In the genomic region with DNA sequence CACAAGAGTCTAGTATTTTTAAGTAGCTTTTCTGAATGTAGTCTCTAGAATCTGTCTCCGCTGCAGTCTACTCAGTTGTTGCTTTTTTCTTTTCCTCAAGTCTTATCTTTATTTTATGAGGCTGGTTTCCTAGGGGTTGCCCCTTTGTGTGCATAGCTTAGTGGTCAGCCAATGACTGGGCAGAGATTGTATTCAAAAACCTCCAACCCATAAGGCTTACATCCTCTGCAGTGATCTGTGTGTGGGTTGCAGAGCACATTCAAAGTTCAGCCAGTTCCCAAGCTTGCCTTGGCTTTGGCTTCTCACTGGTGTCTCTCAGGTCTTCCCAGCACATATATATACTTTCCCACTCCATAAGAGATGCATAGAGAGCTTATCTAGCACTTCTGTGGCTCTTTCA, we compare ENCODE assay signal across 31 cellular contexts.
"Had no signal": no experiment of that assay in that cellular context is flagged by ENCODE, and none has a peak within 500 bp of the region (broad histone marks: within the 10 kb centered on the region; RNA-seq: fewer than 3 reads in every experiment).

No MANE protein-coding gene starts in this region.

- H3K27me3 Mint-ChIP-seq: activated CD8-positive, alpha-beta T cell treated with anti-CD3 and anti-CD28 coated beads for 36 hours; activated T-cell treated with anti-CD3 and anti-CD28 coated beads, Interleukin-2, amount 50 U/mL, for 24 hours; brain; T-cell had no signal

- H3K4me1 Mint-ChIP-seq: T-cell had no signal

- ATAC-seq: activated CD8-positive, alpha-beta T cell treated with anti-CD3 and anti-CD28 coated beads for 36 hours; Right ventricle myocardium inferior; SK-N-SH treated with all-trans-retinoic acid at 6 μM for 48 hours; T-cell had no signal

- H3K9ac ChIP-seq: KMS-11 had no signal

- H3K4me1 ChIP-seq: adrenal gland had no signal

- H3K4me3 Mint-ChIP-seq: activated CD8-positive, alpha-beta T cell treated with anti-CD3 and anti-CD28 coated beads for 36 hours; activated naive CD4-positive, alpha-beta T cell treated with anti-CD3 and anti-CD28 coated beads for 36 hours; activated T-cell treated with anti-CD3 and anti-CD28 coated beads, Interleukin-2, amount 50 U/mL, for 24 hours; activated T-helper 1 cell treated with anti-CD3 and anti-CD28 coated beads, Interleukin-12 subunit alpha, Interleukin-12 subunit beta, Interleukin-2, Interleukin-4 antibody, amounts not matched to agents 30 ng/mL and 10 ng/mL and 1 ng/mL, durations not matched to agents 14 hours and 24 hours and 36 hours; brain; T-cell had no signal

- H3K36me3 ChIP-seq: adrenal gland, WERI-Rb-1 had no signal

- H3K27me3 ChIP-seq: adrenal gland had no signal

- H3K4me3 ChIP-seq: adrenal gland had no signal

- DNase-seq: activated CD4-positive, alpha-beta T cell treated with anti-CD3 and anti-CD28 coated beads for 1 hour; activated CD4-positive, alpha-beta T cell treated with anti-CD3 and anti-CD28 coated beads for 48 hours; activated CD4-positive, alpha-beta T cell treated with anti-CD3 and anti-CD28 coated beads, Interleukin-2, amount 50 U/mL, for 4 hours; activated CD4-positive, CD25-positive, alpha-beta regulatory T cell; activated CD8-positive, alpha-beta T cell treated with anti-CD3 and anti-CD28 coated beads for 36 hours; activated gamma-delta T cell treated with Interleukin-2 at 50 U/mL for 16 hours; activated naive CD4-positive, alpha-beta T cell treated with anti-CD3 and anti-CD28 coated beads for 36 hours; activated T-cell treated with anti-CD3 and anti-CD28 coated beads, Interleukin-2, amount 50 U/mL, for 24 hours; adrenal gland; anterior cingulate cortex; caudate nucleus; MM.1S; MV-4-11; NCI-H1092; NCI-H1436 treated with DMSO at 0.1 percent for 48 hours; NCI-H1694 treated with DMSO at 0.1 percent for 48 hours; NCI-H2029; NCI-H345; NCI-H524 treated with DMSO at 0.1 percent for 48 hours; SIG-M5; T-cell; T-helper 2 cell; T-helper 9 cell; WERI-Rb-1 had no signal

- H3K27ac ChIP-seq: adrenal gland, KMS-11, RWPE1, WERI-Rb-1 had no signal

- H3K9me3 ChIP-seq: adrenal gland had no signal

- H3K27ac Mint-ChIP-seq: activated CD8-positive, alpha-beta T cell treated with anti-CD3 and anti-CD28 coated beads for 36 hours; activated naive CD4-positive, alpha-beta T cell treated with anti-CD3 and anti-CD28 coated beads for 36 hours; activated naive CD4-positive, alpha-beta T cell treated with anti-CD3 and anti-CD28 coated beads, Interleukin-2, amount 50 U/mL, for 72 hours; activated T-cell treated with anti-CD3 and anti-CD28 coated beads, Interleukin-2, amount 50 U/mL, for 24 hours; activated T-helper 1 cell treated with anti-CD3 and anti-CD28 coated beads, Interleukin-12 subunit alpha, Interleukin-12 subunit beta, Interleukin-2, Interleukin-4 antibody, amounts not matched to agents 30 ng/mL and 10 ng/mL and 1 ng/mL, durations not matched to agents 14 hours and 24 hours and 36 hours; brain; T-cell had no signal

- H3K4me2 ChIP-seq: KMS-11 had no signal
